ENCODE assay signal across 13 cellular contexts in the genomic region with DNA sequence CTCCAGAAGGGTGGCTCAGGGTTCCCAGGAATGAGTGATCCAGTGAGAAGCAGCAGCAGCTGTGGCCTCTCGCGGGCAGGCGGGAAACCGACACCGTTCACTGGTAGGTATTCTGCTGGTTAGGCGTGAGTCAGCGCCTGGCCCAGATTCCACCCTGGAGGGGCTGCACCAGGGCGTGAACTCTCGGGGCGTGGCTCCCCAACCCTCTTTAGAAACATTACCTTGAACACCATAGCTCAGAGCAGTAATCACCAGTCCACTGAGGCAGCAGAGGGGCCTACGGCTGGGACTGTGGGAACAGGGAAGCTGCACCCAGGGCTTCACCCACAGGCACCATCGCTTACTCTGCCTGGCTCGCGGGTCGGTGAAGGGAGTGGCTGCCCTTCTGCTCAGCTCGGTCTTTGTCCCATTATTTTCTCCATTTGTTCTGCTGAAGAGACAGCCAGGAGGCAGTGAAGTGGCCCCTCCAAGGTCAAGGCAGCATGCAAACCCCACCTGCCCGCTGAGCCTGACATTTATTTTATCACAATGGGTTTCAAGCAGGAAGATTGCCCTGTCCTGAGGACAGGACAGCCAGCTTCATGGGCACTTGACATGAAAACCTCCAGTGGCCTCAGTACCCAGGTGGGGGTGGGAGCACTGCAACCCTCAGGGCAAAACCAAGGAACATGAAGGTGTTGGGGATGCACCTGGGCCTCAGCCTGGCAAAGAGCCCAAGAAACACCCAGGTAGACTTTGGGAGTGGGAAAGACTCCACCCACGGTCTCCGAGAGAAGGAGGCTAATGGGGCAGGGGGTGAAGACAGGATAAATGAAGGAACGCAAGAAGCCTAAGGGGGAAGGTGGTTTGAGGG. TPM values are rescaled to one million over a fixed set of nuclear protein-coding genes. Genes with fewer than 3 reads are reported as not detected.
DNase-seq lines count a peak whose midpoint lies in the region; ATAC-seq, FAIRE-seq and TF ChIP-seq lines count a peak whose summit lies in the region.
"Had no signal": no experiment of that assay in that cellular context is flagged by ENCODE, and none has a peak within 500 bp of the region (broad histone marks: within the 10 kb centered on the region; RNA-seq: fewer than 3 reads in every experiment).

No MANE protein-coding gene starts in this region.

- 0 out of 3 replicates have a peak overlapping the region, but pooled peaks have one; percentile 3 for H3K4me2 ChIP-seq in A549
- H3K4me2 ChIP-seq in K562 (ENCODE audit: insufficient read depth, low read length): peak overlapping the region; percentile 68
- no peak overlapping the region for H3K4me2 ChIP-seq in neuronal stem cell (ENCODE audit: insufficient read depth, low read length, poor library complexity, severe bottlenecking)

- H2AK5ac ChIP-seq in neuronal stem cell (ENCODE audit: low read depth, low read length): peak overlapping the region; percentile 74

- H3K4me3 ChIP-seq in A549 (no peak overlapping the region), HL-60 (replicated peaks; ENCODE audit: insufficient read depth, low read length) (no peak overlapping the region), K562 (no peak overlapping the region), neuronal stem cell (ENCODE audit: low read length in 2 of 2) (no peak overlapping the region)
- H3K4me3 ChIP-seq: heart left ventricle had no signal

- no peaks in the 10 kb centered on the region for H3K79me2 ChIP-seq in K562 (ENCODE audit: control insufficient read depth, insufficient read depth, low read length)

- H3K9me3 ChIP-seq in A549: no peaks in the 10 kb centered on the region
- no peaks in the 10 kb centered on the region for H3K9me3 ChIP-seq in K562 (replicated peaks; ENCODE audit: control insufficient read depth, insufficient read depth, low read depth, low read length)
- no peaks in the 10 kb centered on the region for H3K9me3 ChIP-seq in neuronal stem cell (replicated peaks in 1 of 2; ENCODE audit: control insufficient read depth in 2 of 2, insufficient read depth in 1 of 2, low read depth in 1 of 2, low read length in 2 of 2)
- H3K9me3 ChIP-seq: heart left ventricle had no signal

- peak overlapping the region; percentile 10 for H3K23ac ChIP-seq in neuronal stem cell (ENCODE audit: low read depth, low read length, poor library complexity)

- TF ChIP-seq POLR2A in A549 (IDR thresholded peaks at IDR 0.05; ENCODE audit: low read length) (no peak), K562 (conservative IDR thresholded peaks at IDR 0.05) (peak; percentile 77)

- H3K9ac ChIP-seq in K562 (ENCODE audit: insufficient read depth in 1 of 2, low read depth in 2 of 2, low read length in 2 of 2): peak overlapping the region; percentile 82 to 87
- H3K9ac ChIP-seq in neuronal stem cell (ENCODE audit: low read depth, low read length, poor library complexity): no peak overlapping the region

- ATAC-seq in A549 (peak in 1 of 2 experiments; percentile 27; a peak in 3 of 6 replicates), K562 (peak; percentile 77), HG02623 (IDR thresholded peaks at IDR 0.05; ENCODE audit: unreplicated experiment) (no peak), HG02884 (IDR thresholded peaks at IDR 0.05; ENCODE audit: unreplicated experiment) (no peak)
- ATAC-seq: heart left ventricle had no signal

- H3K27me3 ChIP-seq in HL-60 (ENCODE audit: insufficient read depth, poor library complexity, severe bottlenecking) (no peaks in the 10 kb centered on the region), K562 (ENCODE audit: control insufficient read depth in 2 of 2, insufficient read depth in 2 of 2, low read length in 2 of 2) (no peaks in the 10 kb centered on the region), neuronal stem cell (ENCODE audit: control insufficient read depth in 3 of 3, insufficient read depth in 3 of 3, low read depth in 1 of 3, low read length in 3 of 3) (no peaks in the 10 kb centered on the region)
- H3K27me3 ChIP-seq: heart left ventricle had no signal

- H2BK12ac ChIP-seq in neuronal stem cell (ENCODE audit: low read length): no peak overlapping the region

- H4K20me1 ChIP-seq in K562 (replicated peaks; ENCODE audit: control insufficient read depth, insufficient read depth, low read length): no peaks in the 10 kb centered on the region

- TF ChIP-seq RAD21 in A549 (conservative IDR thresholded peaks at IDR 0.05 in 1 of 2, IDR thresholded peaks at IDR 0.05 in 1 of 2): no peak
- no peak for TF ChIP-seq RAD21 in K562 (CRISPR knock-in tag; conservative IDR thresholded peaks at IDR 0.05 in 1 of 2, IDR thresholded peaks at IDR 0.05 in 1 of 2)

- POLR2A ChIA-PET in A549 (lab: Yijun Ruan, JAX): no interaction called here
- POLR2A ChIA-PET in K562 (lab: Yijun Ruan, JAX): interaction anchor here (0.5 to 7.2 kb wide), 6 partner anchors 8 to 54 kb away, joined by 3 to 109 read pairs (median 3); partner anchors contain the start of gene CD93

- no peak overlapping the region for H2BK15ac ChIP-seq in neuronal stem cell (ENCODE audit: low read length)

- TF ChIP-seq CTCF in A549 (IDR thresholded peaks at IDR 0.05): no peak
- no peak for TF ChIP-seq CTCF in HL-60 (IDR thresholded peaks at IDR 0.05; ENCODE audit: insufficient read depth, low read length)
- TF ChIP-seq CTCF in K562 (IDR thresholded peaks at IDR 0.05 in 2 of 3, conservative IDR thresholded peaks at IDR 0.05 in 1 of 3; ENCODE audit: insufficient read depth in 2 of 3, low read depth in 1 of 3, low read length in 3 of 3): no peak

- H3K18ac ChIP-seq in neuronal stem cell (ENCODE audit: low read length): peak overlapping the region; percentile 3

- H3K4ac ChIP-seq in neuronal stem cell (ENCODE audit: low read length): no peak overlapping the region

- H2BK120ac ChIP-seq in neuronal stem cell (ENCODE audit: low read depth, low read length): no peak overlapping the region

- no peaks in the 10 kb centered on the region for H3K36me3 ChIP-seq in K562 (ENCODE audit: control insufficient read depth, insufficient read depth, low read length)
- no peaks in the 10 kb centered on the region for H3K36me3 ChIP-seq in neuronal stem cell (replicated peaks in 1 of 2; ENCODE audit: control insufficient read depth in 2 of 2, insufficient read depth in 2 of 2, low read length in 2 of 2)
- H3K36me3 ChIP-seq: heart left ventricle had no signal

- 85% methylated on average over 20 of the region's 20 CpGs for WGBS in A549 (ENCODE audit: missing lambda C conversion rate)
- WGBS in K562 (ENCODE audit: insufficient coverage, low coverage, missing lambda C conversion rate): 7% methylated on average over 20 of the region's 20 CpGs
- no CpG with 5 or more reads among the region's 20 CpGs for WGBS in neuronal stem cell (ENCODE audit: extremely low coverage in 2 of 2, insufficient read length in 2 of 2, insufficient replicate concordance in 1 of 2), 2 donors

- TSS peak; percentile 96 for BruUV-seq in K562 (replicated peaks; lab: Mats Ljungman, UMichigan)

- H3K9me1 ChIP-seq in K562 (ENCODE audit: control insufficient read depth, insufficient read depth, low read length): no peaks in the 10 kb centered on the region

- no peak overlapping the region for H2BK5ac ChIP-seq in neuronal stem cell (ENCODE audit: low read length)

- H3K4me1 ChIP-seq in A549 (peaks cover 6% of the 10 kb centered on the region; the same call in 2 of the 3 replicates), K562 (replicated peaks in 1 of 2; ENCODE audit: control insufficient read depth in 2 of 2, insufficient read depth in 2 of 2, low read length in 2 of 2) (peaks cover 49 to 75% of the 10 kb centered on the region in 2 experiments), neuronal stem cell (ENCODE audit: control insufficient read depth in 2 of 2, insufficient read depth in 1 of 2, low read depth in 1 of 2, low read length in 2 of 2) (peaks cover 0 to 15% of the 10 kb centered on the region in 2 donors)

- H3K27ac ChIP-seq in A549 (peak overlapping the region in 1 of 2 experiments; percentile 39; a peak in 1 of 6 replicates), HL-60 (replicated peaks) (peak overlapping the region; percentile 76; the same call in 1 of the 2 replicates), K562 (ENCODE audit: extremely low read depth, low read depth, low read length) (peak overlapping the region; percentile 94), neuronal stem cell (replicated peaks; ENCODE audit: low read length) (no peak overlapping the region), substantia nigra (ENCODE audit: low read depth, low read length, poor library complexity, severe bottlenecking) (no peak overlapping the region)

- H4K91ac ChIP-seq in neuronal stem cell (ENCODE audit: low read depth, low read length, poor library complexity): no peak overlapping the region

- no peak overlapping the region for H4K8ac ChIP-seq in neuronal stem cell (ENCODE audit: low read depth, low read length)

- no peak for TF ChIP-seq EP300 in A549 (IDR thresholded peaks at IDR 0.05)
- peak; percentile 57 for TF ChIP-seq EP300 in K562 (IDR thresholded peaks at IDR 0.05; ENCODE audit: low read length)

- H3K14ac ChIP-seq in neuronal stem cell (ENCODE audit: low read length): no peak overlapping the region

- CTCF ChIA-PET in A549 (lab: Yijun Ruan, JAX): interaction anchor here (1.3 kb wide), 1 partner anchor 20 kb away, joined by 3 read pairs; no protein-coding TSS in a partner anchor
- CTCF ChIA-PET in K562 (lab: Yijun Ruan, JAX; ENCODE audit: low intra/inter-chr PET ratio): no interaction called here

- FAIRE-seq in A549 (lab: Jason Lieb, UNC) (no peak), K562 (lab: Jason Lieb, UNC) (peak; percentile 95)

- H3K79me1 ChIP-seq in neuronal stem cell (ENCODE audit: low read depth, low read length): no peaks in the 10 kb centered on the region

- peak in 1 of 2 experiments; percentile 43 for DNase-seq in A549 (ENCODE audit: low read depth in 1 of 2, low spot score in 1 of 2)
- no peak for DNase-seq in HL-60 (ENCODE audit: low read depth in 1 of 2, low spot score in 1 of 2)
- peak; percentile 72 to 92 (median 78) for DNase-seq in K562 (ENCODE audit: extremely low read depth in 1 of 4, low spot score in 3 of 4)
- DNase-seq in neuronal stem cell (ENCODE audit: low spot score): no peak
- no peak for DNase-seq in substantia nigra (lab: John Stamatoyannopoulos, UW)
- DNase-seq in NCI-H446 treated with DMSO at 0.1 percent for 48 hours (lab: John Stamatoyannopoulos, UW): no peak
- DNase-seq: ACHN; activated CD4-positive, alpha-beta T cell treated with anti-CD3 and anti-CD28 coated beads, Interleukin-2, amount 50 U/mL, for 48 hours; amygdala; heart left ventricle; stimulated activated CD4-positive, alpha-beta T cell treated with anti-CD3 and anti-CD28 coated beads, Interleukin-15, amount 100 ng/mL, for 24 hours had no signal

- H2AFZ ChIP-seq in K562 (ENCODE audit: low read depth, low read length): peak overlapping the region; percentile 77
- H2AFZ ChIP-seq in neuronal stem cell (ENCODE audit: low read length): no peak overlapping the region

- in situ Hi-C loops in K562 (cut with MboI): no loop called here

- intact Hi-C loops in K562 (cut with micrococcal nuclease): no loop called here

RNA-seq across cellular contexts. Expression of gene CD93, which starts 51.0 kb away (rescaled TPM):
- polyA plus RNA-seq in A549 (2011; rRNA removed) (not detected in 2 replicates), A549 (2017; fragmentation: RNase III; extraction: RNeasy Plus Mini Kit Qiagen cat#74134 plus additional on column Dnase treatment) (not detected in 3 replicates), K562 (2011; rRNA removed) (0.12 and 0.20 TPM in 2 replicates), K562 (2014; fragmentation: Illumina TruSeq; extraction: Trizol) (0.07 TPM in 2 replicates), K562 (2014; fragmentation: Nextera tagmentation; extraction: Ambion mirVana) (under 1 TPM; 0.03 TPM), K562 (2014; rRNA removed) (0.03 and 0.08 TPM in 2 replicates)
- not detected in 2 replicates for polyA plus RNA-seq in A549 (2012; cell fraction: cytosol; rRNA removed)
- not detected in 2 replicates for polyA plus RNA-seq in A549 (2012; cell fraction: nucleus; rRNA removed)
- polyA minus RNA-seq in A549 (2011; rRNA and poly(A)+ RNA removed): not detected in 2 replicates
- 0.16 and 0.39 TPM in 2 replicates for total RNA-seq in K562 (2011; cell fraction: chromatin; rRNA removed; ENCODE audit: low replicate concordance)
- 0.26 and 0.33 TPM in 2 replicates for total RNA-seq in K562 (2011; cell fraction: nucleolus; rRNA removed)
- 0.44 and 0.61 TPM in 2 replicates for total RNA-seq in K562 (2011; cell fraction: nucleoplasm; rRNA removed)
- total RNA-seq in K562 (2014; rRNA removed) (0.05 and 0.12 TPM in 2 replicates), K562 (2014; rRNA removed; fragmentation: Illumina TruSeq; extraction: Trizol) (0.04 and 0.10 TPM in 2 replicates), K562 (2015; rRNA removed; fragmentation: Illumina TruSeq; extraction: Trizol) (0.04 TPM in 2 replicates), K562 (2021) (0.20 and 0.25 TPM in 2 replicates)
- 0.09 and 0.15 TPM in 2 replicates for polyA plus RNA-seq in K562 (2011; cell fraction: cytosol; rRNA removed)
- polyA plus RNA-seq in K562 (2011; cell fraction: nucleus; rRNA removed): 0.17 and 0.21 TPM in 2 replicates
- polyA plus RNA-seq in K562 (2012): 0.03 and 0.06 TPM in 2 replicates
- polyA minus RNA-seq in K562 (2011; rRNA and poly(A)+ RNA removed): 0.21 and 0.42 TPM in 2 replicates
- 0.27 and 0.29 TPM in 2 replicates for polyA minus RNA-seq in K562 (2011; cell fraction: cytosol; rRNA and poly(A)+ RNA removed)
- under 0.01 and 0.13 TPM in 2 replicates for polyA minus RNA-seq in K562 (2011; cell fraction: nucleus; rRNA and poly(A)+ RNA removed)
- under 0.01 TPM for polyA plus RNA-seq in neuronal stem cell (2013, experiment 1 of 2)
- polyA plus RNA-seq in neuronal stem cell (2013, experiment 2 of 2): 0.01 TPM

Comparison
In these comparisons a context has a peak if more than half of its experiments do, and no peak if none do; other contexts are left out.
1. DNase-seq: peak in K562 (4 of 4); none in HL-60 (0 of 2), neuronal stem cell (single experiment), substantia nigra (0 of 49) and NCI-H446 treated with DMSO at 0.1 percent for 48 hours (single experiment).
2. H3K27ac ChIP-seq: peak in HL-60 (single experiment) and K562 (single experiment); none in neuronal stem cell (single experiment) and substantia nigra (single experiment).
3. Of the 35 proteins assayed by ChIP-seq in both K562 and A549: peak only in K562: BHLHE40, E2F6, EP300, HDAC2, MAFK, MAX and 2 more; only in A549: none; in both: none; in neither: 25; mixed calls (peak in some experiments, not most) for 2.